ENCODE assay signal across 27 cellular contexts in the genomic region with DNA sequence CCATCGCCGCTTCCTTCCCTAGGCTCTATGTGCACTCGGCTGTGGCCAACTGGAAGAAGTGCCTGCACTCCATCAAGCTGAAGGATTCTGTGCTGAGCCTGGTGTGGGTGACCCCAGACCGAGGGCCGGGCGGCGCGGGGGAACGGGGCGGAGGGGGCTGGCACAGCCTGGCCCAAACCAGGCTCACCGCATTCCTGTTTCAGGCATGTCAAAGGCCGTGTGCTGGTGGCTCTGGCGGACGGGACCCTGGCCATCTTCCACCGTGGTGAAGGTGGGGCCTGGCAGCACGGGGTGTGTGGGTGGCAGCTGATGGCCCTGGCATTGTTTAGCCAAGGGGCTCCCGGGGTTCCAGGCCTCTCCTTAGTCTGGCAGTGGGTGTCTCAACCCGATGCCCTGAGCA.
"Had no signal": no experiment of that assay in that cellular context is flagged by ENCODE, and none has a peak within 500 bp of the region (broad histone marks: within the 10 kb centered on the region; RNA-seq: fewer than 3 reads in every experiment).

No MANE protein-coding gene starts in this region.

- H3K36me3 ChIP-seq: neural progenitor cell, ovary, uterus had no signal

- H3K4me2 ChIP-seq: neural progenitor cell had no signal

- H3K9me3 ChIP-seq: neutrophil, ovary, psoas muscle, right lobe of liver, sigmoid colon, suprapubic skin, testis, tibial artery, transverse colon, upper lobe of right lung, uterus had no signal

- H3K27me3 ChIP-seq: neural progenitor cell, ovary, right lobe of liver, sigmoid colon, suprapubic skin, testis, tibial artery, transverse colon, upper lobe of right lung, uterus had no signal

- DNase-seq: naive B cell; naive thymus-derived CD8-positive, alpha-beta T cell; nephron progenitor cell; nucleus accumbens; posterior cingulate gyrus; psoas muscle; right cardiac atrium; right lobe of liver; sigmoid colon; small intestine; stimulated activated CD4-positive, alpha-beta T cell treated with anti-CD3 and anti-CD28 coated beads, Interleukin-15, amount 100 ng/mL, for 24 hours; stimulated activated CD4-positive, alpha-beta T cell treated with anti-CD3 and anti-CD28 coated beads, Interleukin-2, amount 100 ng/mL, for 24 hours; stimulated activated CD4-positive, alpha-beta T cell treated with anti-CD3 and anti-CD28 coated beads, Interleukin-2, amount 100 ng/mL, for 48 hours; stimulated activated CD4-positive, alpha-beta T cell treated with anti-CD3 and anti-CD28 coated beads, Interleukin-4, amount 100 ng/mL, for 24 hours; stimulated activated naive CD4-positive, alpha-beta T cell; stimulated activated naive CD8-positive, alpha-beta T cell treated with anti-CD3 and anti-CD28 coated beads, Interleukin-15, amount 100 ng/mL, for 72 hours; stimulated activated naive CD8-positive, alpha-beta T cell treated with anti-CD3 and anti-CD28 coated beads, Interleukin-15, Interleukin-2, amounts not matched to agents 100 U/mL and 50 U/mL, for 24 hours; testis; tibial artery; transverse colon; upper lobe of right lung; uterus had no signal

- H3K4me1 ChIP-seq: neural progenitor cell had no signal

- H2AFZ ChIP-seq: neural progenitor cell, parathyroid adenoma had no signal

- H3K9ac ChIP-seq: neural progenitor cell, parathyroid adenoma had no signal

- H3K4me3 ChIP-seq: neural progenitor cell, ovary, psoas muscle, right lobe of liver, sigmoid colon, suprapubic skin, testis, tibial artery, transverse colon, upper lobe of right lung, uterus had no signal

- H3K27ac ChIP-seq: neural progenitor cell, neutrophil, ovary, parathyroid adenoma, psoas muscle, right lobe of liver, sigmoid colon, suprapubic skin, testis, tibial artery, transverse colon, upper lobe of right lung, uterus had no signal
